ENCODE assay signal across 8 cellular contexts in genomic region chr3:36945326-36945980, GRCh38. TPM values are rescaled to one million over a fixed set of nuclear protein-coding genes. Genes with fewer than 3 reads are reported as not detected.
DNase-seq lines count a peak whose midpoint lies in the region; ATAC-seq lines count a peak whose summit lies in the region.

No MANE protein-coding gene starts in this region.

- H3K4me1 ChIP-seq in muscle layer of colon (ENCODE audit: insufficient read depth, low read length) (peaks cover 5% of the 10 kb centered on the region), urinary bladder (ENCODE audit: insufficient read depth) (no peaks in the 10 kb centered on the region)

- H3K9me3 Mint-ChIP-seq in dendritic cell treated with granulocyte-macrophage colony-stimulating factor and Interleukin-4, amounts not matched to agents 40 ng/mL and 50 ng/mL, for 4 days: peaks cover 12% of the 10 kb centered on the region

- ATAC-seq in Right ventricle myocardium inferior (peak; percentile 6), Right ventricle myocardium superior (ENCODE audit: poor library complexity) (no peak), HG03025 (IDR thresholded peaks at IDR 0.05; ENCODE audit: low FRiP score, unreplicated experiment) (no peak)

- H3K27me3 Mint-ChIP-seq in dendritic cell treated with granulocyte-macrophage colony-stimulating factor and Interleukin-4, amounts not matched to agents 40 ng/mL and 50 ng/mL, for 4 days: peaks cover 2% of the 10 kb centered on the region

- no peaks in the 10 kb centered on the region for H3K9me3 ChIP-seq in muscle layer of colon (ENCODE audit: low read length)

- peak overlapping the region; percentile 88 to 94 for H3K4me3 ChIP-seq in muscle layer of colon (ENCODE audit: low read depth in 1 of 2, low read length in 2 of 2)
- H3K4me3 ChIP-seq in urinary bladder (ENCODE audit: low read depth, low read length): peak overlapping the region; percentile 79

- peak overlapping the region; percentile 83 for H3K27ac Mint-ChIP-seq in dendritic cell treated with granulocyte-macrophage colony-stimulating factor and Interleukin-4, amounts not matched to agents 40 ng/mL and 50 ng/mL, for 4 days

- H3K27ac ChIP-seq in muscle layer of colon (ENCODE audit: low read depth, low read length) (no peak overlapping the region), urinary bladder (ENCODE audit: low read depth) (no peak overlapping the region)

- H3K4me1 Mint-ChIP-seq in dendritic cell treated with granulocyte-macrophage colony-stimulating factor and Interleukin-4, amounts not matched to agents 40 ng/mL and 50 ng/mL, for 4 days (ENCODE audit: low read depth): peaks cover 17% of the 10 kb centered on the region

- H3K9ac ChIP-seq in muscle layer of colon (ENCODE audit: low read length): no peak overlapping the region

- peak overlapping the region; percentile 89 for H3K4me3 Mint-ChIP-seq in dendritic cell treated with granulocyte-macrophage colony-stimulating factor and Interleukin-4, amounts not matched to agents 40 ng/mL and 50 ng/mL, for 4 days

- intact Hi-C loops in Right ventricle myocardium inferior (cut with DNase I): no loop called here
- intact Hi-C loops in Right ventricle myocardium superior (cut with DNase I): no loop called here
- intact Hi-C loops in dendritic cell treated with granulocyte-macrophage colony-stimulating factor and Interleukin-4, amounts not matched to agents 40 ng/mL and 50 ng/mL, for 4 days (cut with micrococcal nuclease): no loop called here

- no peak for DNase-seq in Right ventricle myocardium inferior (ENCODE audit: missing footprints)
- DNase-seq in Right ventricle myocardium superior: no peak
- DNase-seq in UCSD-AML1 (lab: John Stamatoyannopoulos, UW; ENCODE audit: unreplicated experiment): no peak
- no peak for DNase-seq in OCI-M1 (lab: John Stamatoyannopoulos, UW)

- no peaks in the 10 kb centered on the region for H3K27me3 ChIP-seq in muscle layer of colon (ENCODE audit: control insufficient read depth in 1 of 2, insufficient read depth in 2 of 2, low read length in 2 of 2)

- WGBS in urinary bladder: 75% methylated on average over 28 of the region's 28 CpGs

- peaks cover 11% of the 10 kb centered on the region for H3K36me3 Mint-ChIP-seq in dendritic cell treated with granulocyte-macrophage colony-stimulating factor and Interleukin-4, amounts not matched to agents 40 ng/mL and 50 ng/mL, for 4 days (ENCODE audit: low read depth)

- no peaks in the 10 kb centered on the region for H3K36me3 ChIP-seq in muscle layer of colon (ENCODE audit: insufficient read depth, low read length)
- no peaks in the 10 kb centered on the region for H3K36me3 ChIP-seq in urinary bladder (ENCODE audit: insufficient read depth)

RNA-seq across cellular contexts. Expression of gene TRANK1, which starts 0.6 kb away (rescaled TPM):
- 5.7 TPM for total RNA-seq in Right ventricle myocardium inferior
- total RNA-seq in Right ventricle myocardium superior: 3.4 TPM
- 40.1 TPM for total RNA-seq in urinary bladder
- 12.5 TPM for polyA plus RNA-seq in urinary bladder

RNA-seq across cellular contexts. Expression of gene EPM2AIP1, which starts 47.5 kb away (rescaled TPM):
- total RNA-seq in Right ventricle myocardium inferior (19.8 TPM), Right ventricle myocardium superior (17.9 TPM), urinary bladder (37.9 TPM)
- 8.2 TPM for polyA plus RNA-seq in urinary bladder

RNA-seq across cellular contexts. Expression of gene MLH1, which starts 47.9 kb away (rescaled TPM):
- total RNA-seq in Right ventricle myocardium inferior: 49.3 TPM
- total RNA-seq in Right ventricle myocardium superior: 42.7 TPM
- 66.9 TPM for total RNA-seq in urinary bladder
- 24.6 TPM for polyA plus RNA-seq in urinary bladder
